ENCODE assay signal across 8 cellular contexts in genomic region chr9:34957492-34958410, GRCh38. TPM values are rescaled to one million over a fixed set of nuclear protein-coding genes. Genes with fewer than 3 reads are reported as not detected.
DNase-seq lines count a peak whose midpoint lies in the region; ATAC-seq and TF ChIP-seq lines count a peak whose summit lies in the region.

Gene PHF24, plus strand, starts transcription at chr9:34958285. Its CDS starts 13,014 bp downstream, at chr9:34971299.

- H3K4me3 ChIP-seq in WERI-Rb-1 (ENCODE audit: low read depth, low read length) (peak within 1 kb of the TSS; percentile 49), epithelial cell of proximal tubule (ENCODE audit: low read depth, low read length) (peak within 1 kb of the TSS; percentile 21), neural cell (ENCODE audit: low read length) (peak within 1 kb of the TSS; percentile 66)

- H3K27me3 ChIP-seq in WERI-Rb-1 (ENCODE audit: insufficient read depth, low read depth, severe bottlenecking) (peaks cover 3% of the 10 kb centered on the region), neural cell (ENCODE audit: insufficient read depth, low read depth, low read length) (peaks cover 11% of the 10 kb centered on the region)

- peak within 1 kb of the TSS; percentile 32 for H3K4me3 Mint-ChIP-seq in activated CD4-positive, alpha-beta T cell treated with anti-CD3 and anti-CD28 coated beads for 36 hours

- peak within 1 kb of the TSS; percentile 35 for H2AFZ ChIP-seq in neural cell (ENCODE audit: low read depth, low read length)

- H3K79me2 ChIP-seq in neural cell (replicated peaks; ENCODE audit: insufficient read depth, low read length): no peaks in the 10 kb centered on the region

- no peak within 1 kb of the TSS for H3K27ac Mint-ChIP-seq in activated CD4-positive, alpha-beta T cell treated with anti-CD3 and anti-CD28 coated beads for 36 hours

- H3K4me1 Mint-ChIP-seq in activated CD4-positive, alpha-beta T cell treated with anti-CD3 and anti-CD28 coated beads for 36 hours: peaks cover 24% of the 10 kb centered on the region

- H4K20me1 ChIP-seq in neural cell (ENCODE audit: insufficient read depth): no peaks in the 10 kb centered on the region

- H3K4me2 ChIP-seq in neural cell (ENCODE audit: low read length): no peak within 1 kb of the TSS

- no peaks in the 10 kb centered on the region for H3K36me3 ChIP-seq in WERI-Rb-1
- H3K36me3 ChIP-seq in neural cell (ENCODE audit: insufficient read depth, low read length): no peaks in the 10 kb centered on the region

- CTCF ChIA-PET in activated CD4-positive, alpha-beta T cell treated with anti-CD3 and anti-CD28 coated beads for 36 hours (lab: Charles Lee): no interaction called here

- no peaks in the 10 kb centered on the region for H3K9me3 Mint-ChIP-seq in activated CD4-positive, alpha-beta T cell treated with anti-CD3 and anti-CD28 coated beads for 36 hours (ENCODE audit: low read depth)

- intact Hi-C loops in activated CD4-positive, alpha-beta T cell treated with anti-CD3 and anti-CD28 coated beads for 36 hours (cut with DNase I, micrococcal nuclease): no loop called here

- POLR2A ChIA-PET in activated CD4-positive, alpha-beta T cell treated with anti-CD3 and anti-CD28 coated beads for 36 hours (lab: Charles Lee): no interaction called here

- peaks cover 51% of the 10 kb centered on the region for H3K27me3 Mint-ChIP-seq in activated CD4-positive, alpha-beta T cell treated with anti-CD3 and anti-CD28 coated beads for 36 hours

- TF ChIP-seq CTCF in WERI-Rb-1 (IDR thresholded peaks at IDR 0.05; ENCODE audit: low read depth, low read length): no peak
- TF ChIP-seq CTCF in epithelial cell of proximal tubule (conservative IDR thresholded peaks at IDR 0.05; ENCODE audit: low read depth, low read length): no peak
- peak; percentile 42 for TF ChIP-seq CTCF in neural cell (IDR thresholded peaks at IDR 0.05; ENCODE audit: poor library complexity, severe bottlenecking)

- H3K9me2 ChIP-seq in neural cell (ENCODE audit: insufficient read depth, low read length): no peaks in the 10 kb centered on the region

- H3K9ac ChIP-seq in neural cell (ENCODE audit: low read length): peak within 1 kb of the TSS; percentile 67

- ATAC-seq in activated CD4-positive, alpha-beta T cell treated with anti-CD3 and anti-CD28 coated beads for 36 hours: peak; percentile 49
- no peak for ATAC-seq in HG03108 (IDR thresholded peaks at IDR 0.05; ENCODE audit: unreplicated experiment)

- DNase-seq in activated CD4-positive, alpha-beta T cell treated with anti-CD3 and anti-CD28 coated beads for 36 hours: peak; percentile 46
- no peak for DNase-seq in activated CD4-positive, alpha-beta T cell treated with anti-CD3 and anti-CD28 coated beads for 1 hour
- peak; percentile 38 for DNase-seq in WERI-Rb-1
- no peak for DNase-seq in epithelial cell of proximal tubule (ENCODE audit: low read depth)
- DNase-seq in NCI-H1048 (lab: John Stamatoyannopoulos, UW): no peak
- no peak for DNase-seq in KG1 (lab: John Stamatoyannopoulos, UW)

- no peak for TF ChIP-seq RAD21 in neural cell (conservative IDR thresholded peaks at IDR 0.05)

- no peaks in the 10 kb centered on the region for H3K36me3 Mint-ChIP-seq in activated CD4-positive, alpha-beta T cell treated with anti-CD3 and anti-CD28 coated beads for 36 hours (ENCODE audit: low read depth)

- no peak for TF ChIP-seq EP300 in neural cell (conservative IDR thresholded peaks at IDR 0.05; ENCODE audit: poor library complexity, severe bottlenecking)

- H3K9me3 ChIP-seq in WERI-Rb-1 (ENCODE audit: severe bottlenecking) (no peaks in the 10 kb centered on the region), neural cell (ENCODE audit: low read length) (no peaks in the 10 kb centered on the region)

- H3F3A ChIP-seq in neural cell (ENCODE audit: insufficient read depth, low read length, poor library complexity, severe bottlenecking): no peaks in the 10 kb centered on the region

- no peak within 1 kb of the TSS for H3K27ac ChIP-seq in WERI-Rb-1
- no peak within 1 kb of the TSS for H3K27ac ChIP-seq in neural cell (ENCODE audit: low read length)

TF ChIP-seq in neural cell, 6 proteins besides CTCF, POLR2A, EP300 and RAD21:
- peak; percentile 39 for TF ChIP-seq TAF1 (IDR thresholded peaks at IDR 0.05; ENCODE audit: low read depth)
- peak; percentile 8 for TF ChIP-seq POLR2AphosphoS5 (IDR thresholded peaks at IDR 0.05)
- peak; percentile 28 for TF ChIP-seq MXI1 (conservative IDR thresholded peaks at IDR 0.05; ENCODE audit: poor library complexity, severe bottlenecking)
- no peak for TF ChIP-seq EZH2 (IDR thresholded peaks at IDR 0.05; ENCODE audit: borderline replicate concordance, insufficient read depth, low read length, poor library complexity, severe bottlenecking)

RNA-seq across cellular contexts. Expression of gene PHF24, which starts in this region (rescaled TPM):
- under 1 TPM; 0.09 to 0.18 TPM for total RNA-seq in activated CD4-positive, alpha-beta T cell treated with anti-CD3 and anti-CD28 coated beads for 36 hours
- 0.12 TPM in 1 of 2 replicates, not detected in the other for total RNA-seq in epithelial cell of proximal tubule
- 1.8 and 2.4 TPM in 2 replicates for polyA plus RNA-seq in neural cell
- 6.9 and 7.8 TPM in 2 replicates for polyA minus RNA-seq in neural cell

Comparison
In these comparisons a context has a peak if more than half of its experiments do, and no peak if none do; other contexts are left out.
1. Peak in DNase-seq and ATAC-seq in activated CD4-positive, alpha-beta T cell treated with anti-CD3 and anti-CD28 coated beads for 36 hours; RNA of the gene not detected or under 1 TPM.